In genomic region chr3:134640872-134641470, GRCh38 we compare ENCODE assay signal across 9 cellular contexts. TPM values are rescaled to one million over a fixed set of nuclear protein-coding genes. Genes with fewer than 3 reads are reported as not detected.
DNase-seq lines count a peak whose midpoint lies in the region; ATAC-seq, FAIRE-seq and TF ChIP-seq lines count a peak whose summit lies in the region.
"Had no signal": no experiment of that assay in that cellular context is flagged by ENCODE, and none has a peak within 500 bp of the region (broad histone marks: within the 10 kb centered on the region; RNA-seq: fewer than 3 reads in every experiment).

No MANE protein-coding gene starts in this region.

- H3K9me3 Mint-ChIP-seq in T-cell, result no peaks in the 10 kb centered on the region
- H3K9me3 Mint-ChIP-seq in activated T-helper 17 cell treated with anti-CD3 and anti-CD28 coated beads, Interleukin-2, amount 50 U/mL, for 72 hours, result no peaks in the 10 kb centered on the region

- 53 to 57% (median 54%) methylated on average over 4 of the region's 4 CpGs for WGBS in spleen, 5 donors

- FAIRE-seq in RCC 7860 (lab: Jason Lieb, UNC), result no peak

- H3K27ac Mint-ChIP-seq in T-cell, result no peak overlapping the region
- no peak overlapping the region for H3K27ac Mint-ChIP-seq in activated T-helper 17 cell treated with anti-CD3 and anti-CD28 coated beads, Interleukin-2, amount 50 U/mL, for 72 hours

- H3K27ac ChIP-seq in spleen, result no peak overlapping the region
- H3K27ac ChIP-seq: thoracic aorta had no signal

- H3K36me3 Mint-ChIP-seq in T-cell, result no peaks in the 10 kb centered on the region
- no peaks in the 10 kb centered on the region for H3K36me3 Mint-ChIP-seq in activated T-helper 17 cell treated with anti-CD3 and anti-CD28 coated beads, Interleukin-2, amount 50 U/mL, for 72 hours (ENCODE audit: low read depth)

- no peaks in the 10 kb centered on the region for H3K9me3 ChIP-seq in spleen
- H3K9me3 ChIP-seq: thoracic aorta had no signal

- H3K4me3 ChIP-seq in fibroblast of the aortic adventitia (ENCODE audit: low read depth, low read length), result no peak overlapping the region
- no peak overlapping the region for H3K4me3 ChIP-seq in spleen
- H3K4me3 ChIP-seq: thoracic aorta had no signal

- TF ChIP-seq POLR2A in spleen (IDR thresholded peaks at IDR 0.05), result no peak

- H3K4me1 ChIP-seq in spleen, result no peaks in the 10 kb centered on the region

- H3K4me1 Mint-ChIP-seq in T-cell, result no peaks in the 10 kb centered on the region
- H3K4me1 Mint-ChIP-seq in activated T-helper 17 cell treated with anti-CD3 and anti-CD28 coated beads, Interleukin-2, amount 50 U/mL, for 72 hours, result no peaks in the 10 kb centered on the region

- POLR2A ChIA-PET in T-cell (lab: Charles Lee), result no interaction called here

- H3K4me3 Mint-ChIP-seq in T-cell, result no peak overlapping the region
- no peak overlapping the region for H3K4me3 Mint-ChIP-seq in activated T-helper 17 cell treated with anti-CD3 and anti-CD28 coated beads, Interleukin-2, amount 50 U/mL, for 72 hours

- no peaks in the 10 kb centered on the region for H3K36me3 ChIP-seq in spleen
- H3K36me3 ChIP-seq: thoracic aorta had no signal

- peaks cover 0 to 8% of the 10 kb centered on the region in 2 donors for H3K27me3 Mint-ChIP-seq in T-cell
- peaks cover 9% of the 10 kb centered on the region for H3K27me3 Mint-ChIP-seq in activated T-helper 17 cell treated with anti-CD3 and anti-CD28 coated beads, Interleukin-2, amount 50 U/mL, for 72 hours

- intact Hi-C loops in spleen (cut with DNase I; ENCODE audit: low total_unique reads), result no loop called here

- ATAC-seq in GM18867 (IDR thresholded peaks at IDR 0.05; ENCODE audit: unreplicated experiment), result peak; percentile 60
- ATAC-seq in GM18868 (IDR thresholded peaks at IDR 0.05; ENCODE audit: unreplicated experiment), result no peak
- no peak for ATAC-seq in T-cell (replicated peaks in 1 of 4)
- ATAC-seq in activated T-helper 17 cell treated with anti-CD3 and anti-CD28 coated beads, Interleukin-2, amount 50 U/mL, for 72 hours (replicated peaks), result no peak

- CTCF ChIA-PET in T-cell (lab: Charles Lee), result no interaction called here

- H3K27me3 ChIP-seq in spleen (replicated peaks in 1 of 7), result no peaks in the 10 kb centered on the region

- DNase-seq in COR-L47 (lab: John Stamatoyannopoulos, UW) (peak; percentile 29), RCC 7860 (ENCODE audit: low spot score) (peak; percentile 24), fibroblast of the aortic adventitia (ENCODE audit: low read depth) (peak; percentile 51), spleen (no peak), T-cell (no peak)

- TF ChIP-seq CTCF in fibroblast of the aortic adventitia (IDR thresholded peaks at IDR 0.05; ENCODE audit: insufficient read depth, low read length) (peak; percentile 62), spleen (IDR thresholded peaks at IDR 0.05 in 8 of 11, conservative IDR thresholded peaks at IDR 0.05 in 3 of 11) (peak in 6 of 11 experiments; percentile 19 to 42 (median 29))

RNA-seq across cellular contexts. Expression of gene KY, which starts 9.9 kb away (rescaled TPM):
- total RNA-seq in fibroblast of the aortic adventitia (ENCODE audit: low replicate concordance) (1.6 and 10.5 TPM in 2 replicates), spleen (under 1 TPM in 1 of 7 donors, not detected in 6; 0.17 TPM), T-cell (not detected)
- not detected for polyA plus RNA-seq in spleen
- total RNA-seq in activated T-helper 17 cell treated with anti-CD3 and anti-CD28 coated beads, Interleukin-2, amount 50 U/mL, for 72 hours, result not detected

Comparison
In these comparisons a context has a peak if more than half of its experiments do, and no peak if none do; other contexts are left out.
1. DNase-seq: peak in COR-L47 (single experiment), RCC 7860 (single experiment) and fibroblast of the aortic adventitia (single experiment); none in spleen (single experiment) and T-cell (0 of 34).